ENCODE assay signal across 8 cellular contexts in the genomic region with DNA sequence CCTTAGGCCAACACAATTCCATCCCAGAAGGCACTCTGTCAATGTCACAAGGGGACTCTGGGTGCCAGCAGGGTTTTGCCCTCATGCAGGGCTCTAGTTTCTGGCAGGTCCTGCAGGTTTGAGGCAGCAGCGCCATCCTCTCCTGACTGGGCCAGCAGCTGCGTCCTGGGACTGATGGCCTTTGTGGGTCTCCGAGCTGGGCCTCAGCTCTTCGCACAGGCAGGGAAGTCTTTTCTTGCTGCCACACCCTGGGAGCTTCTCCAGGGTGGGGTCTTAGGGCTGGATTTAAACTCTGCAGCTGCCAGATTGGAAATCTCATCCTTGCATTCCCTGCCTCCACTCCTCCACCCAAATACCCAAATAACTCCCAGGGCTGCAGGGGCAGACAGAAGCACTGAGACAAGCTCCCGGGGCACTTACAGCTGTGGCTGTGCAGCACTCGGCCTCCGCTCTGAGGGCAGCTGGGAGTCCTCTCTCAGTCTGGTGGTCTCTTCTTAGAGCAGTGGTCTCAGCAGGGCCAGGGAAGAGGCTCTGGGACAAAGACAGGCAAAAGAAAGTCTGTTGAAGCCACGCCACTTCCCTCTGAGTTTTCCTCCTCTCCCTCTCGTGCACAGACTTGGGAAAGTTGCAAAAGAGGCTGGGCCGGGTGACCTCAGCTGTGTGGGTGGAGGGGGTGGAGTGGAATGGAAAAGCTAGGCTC. TPM values are rescaled to one million over a fixed set of nuclear protein-coding genes. Genes with fewer than 3 reads are reported as not detected.
DNase-seq lines count a peak whose midpoint lies in the region; ATAC-seq and TF ChIP-seq lines count a peak whose summit lies in the region.

A gene with protein sequence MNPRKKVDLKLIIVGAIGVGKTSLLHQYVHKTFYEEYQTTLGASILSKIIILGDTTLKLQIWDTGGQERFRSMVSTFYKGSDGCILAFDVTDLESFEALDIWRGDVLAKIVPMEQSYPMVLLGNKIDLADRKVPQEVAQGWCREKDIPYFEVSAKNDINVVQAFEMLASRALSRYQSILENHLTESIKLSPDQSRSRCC (minus strand): TSS at position 563 of the 700 bp plus-strand sequence. CDS start 9,260 bp downstream, outside the sequence.

- peak within 1 kb of the TSS; percentile 69 for H2BK120ac ChIP-seq in IMR-90 (ENCODE audit: low read depth, low read length)

- peak within 1 kb of the TSS; percentile 79 for H4K5ac ChIP-seq in IMR-90 (ENCODE audit: low read depth, low read length)

- H2BK5ac ChIP-seq in IMR-90 (ENCODE audit: low read depth, low read length, poor library complexity, severe bottlenecking), result peak within 1 kb of the TSS; percentile 93

- 40% methylated on average over 2 of the region's 10 CpGs; no CpG with 5 or more reads in 1 of the 2 experiments for WGBS in IMR-90 (ENCODE audit: extremely low coverage in 2 of 2, insufficient read length in 1 of 2), 2 experiments
- 21% methylated on average over 7 of the region's 10 CpGs for WGBS in suprapubic skin

- intact Hi-C loops in IMR-90 (cut with micrococcal nuclease), result no loop called here

- in situ Hi-C loops in IMR-90 (cut with MboI; ENCODE audit: low sequenced_read_pairs) (no loop called here), T47D (cut with HindIII; ENCODE audit: low pct_unique_long_range_greater_than_20kb, low sequenced_read_pairs) (no loop called here)

- peak within 1 kb of the TSS; percentile 99 for H2AK5ac ChIP-seq in IMR-90 (ENCODE audit: low read depth, low read length)

- H2BK20ac ChIP-seq in IMR-90 (ENCODE audit: low read depth, low read length), result peak within 1 kb of the TSS; percentile 54

- CTCF ChIA-PET in IMR-90 (lab: Yijun Ruan, JAX), result interaction anchor here (0.6 to 1.7 kb wide), 4 partner anchors 18 to 90 kb away, joined by 4 to 7 read pairs (median 4); no protein-coding TSS in a partner anchor

- TF ChIP-seq RAD21 in IMR-90 (IDR thresholded peaks at IDR 0.05; ENCODE audit: low read length), result no peak

- TF ChIP-seq POLR2A in IMR-90 (IDR thresholded peaks at IDR 0.05; ENCODE audit: low read depth, low read length) (no peak), suprapubic skin (IDR thresholded peaks at IDR 0.05) (no peak)

- H4K8ac ChIP-seq in IMR-90 (ENCODE audit: low read depth in 2 of 2, low read length in 2 of 2), result peak within 1 kb of the TSS; percentile 66 to 81; a peak in 3 of 4 replicates

- peak within 1 kb of the TSS; percentile 72 for H3K18ac ChIP-seq in IMR-90 (ENCODE audit: low read depth, low read length)

- POLR2A ChIA-PET in IMR-90 (lab: Charles Lee; ENCODE audit: unreplicated experiment), result no interaction called here

- H3K36me3 ChIP-seq in IMR-90 (ENCODE audit: control insufficient read depth, insufficient read depth, low read length), result no peaks in the 10 kb centered on the region
- H3K36me3 ChIP-seq in suprapubic skin, result no peaks in the 10 kb centered on the region

- ATAC-seq in IMR-90 (ENCODE audit: low read depth) (peak; percentile 77), HG02798 (IDR thresholded peaks at IDR 0.05; ENCODE audit: poor library complexity, unreplicated experiment) (no peak), HG03108 (IDR thresholded peaks at IDR 0.05; ENCODE audit: unreplicated experiment) (no peak)

- BruUV-seq in IMR-90 (replicated peaks; lab: Mats Ljungman, UMichigan), result no TSS peak

- H3K9me3 ChIP-seq in IMR-90 (ENCODE audit: control insufficient read depth, insufficient read depth, low read length) (no peaks in the 10 kb centered on the region), suprapubic skin (no peaks in the 10 kb centered on the region)

- DNase-seq in IMR-90, result peak; percentile 76
- DNase-seq in T47D (ENCODE audit: low read depth in 1 of 2, low spot score in 1 of 2), result peak; percentile 65 to 68
- DNase-seq in suprapubic skin (ENCODE audit: low spot score in 2 of 2), result peak; percentile 82 to 89
- no peak for DNase-seq in RPMI8226
- DNase-seq in activated CD4-positive, alpha-beta T cell treated with anti-CD3 and anti-CD28 coated beads, Interleukin-2, amount 50 U/mL, for 1 hour, result no peak

- dilution Hi-C loops in IMR-90 (cut with HindIII; ENCODE audit: low sequenced_read_pairs, unreplicated experiment), result no loop called here

- TF ChIP-seq CTCF in IMR-90 (conservative IDR thresholded peaks at IDR 0.05; ENCODE audit: low read depth, low read length) (no peak), suprapubic skin (IDR thresholded peaks at IDR 0.05) (no peak)

- H4K20me1 ChIP-seq in IMR-90 (ENCODE audit: insufficient read depth, low read length), result no peaks in the 10 kb centered on the region

- no peak for TF ChIP-seq EP300 in suprapubic skin (IDR thresholded peaks at IDR 0.05)

- H3K27ac ChIP-seq in IMR-90 (ENCODE audit: insufficient read depth, low read length) (peak within 1 kb of the TSS; percentile 87), layer of hippocampus (ENCODE audit: low read depth, low read length) (peak within 1 kb of the TSS; percentile 43), suprapubic skin (peak within 1 kb of the TSS; percentile 93)

- H3K4ac ChIP-seq in IMR-90 (ENCODE audit: low read depth, low read length), result peak within 1 kb of the TSS; percentile 73

- H3K4me2 ChIP-seq in IMR-90 (ENCODE audit: low read depth, low read length), result peak within 1 kb of the TSS; percentile 72

- no peak within 1 kb of the TSS; the same call in 1 of the 2 replicates for H3K56ac ChIP-seq in IMR-90 (ENCODE audit: extremely low read depth, insufficient read depth, low read length)

- peaks cover 26% of the 10 kb centered on the region for H3K4me1 ChIP-seq in IMR-90 (ENCODE audit: control insufficient read depth, insufficient read depth, low read length)
- H3K4me1 ChIP-seq in suprapubic skin, result peaks cover 78% of the 10 kb centered on the region

- peaks cover 0 to 13% of the 10 kb centered on the region in 2 experiments; a peak in 2 of 4 replicates for H3K79me1 ChIP-seq in IMR-90 (ENCODE audit: low read depth in 1 of 2, low read length in 2 of 2)

- peak within 1 kb of the TSS; percentile 83; the same call in 2 of the 3 replicates for H2BK15ac ChIP-seq in IMR-90 (ENCODE audit: low read depth, low read length)

- H3K23ac ChIP-seq in IMR-90 (ENCODE audit: low read depth, low read length), result peak within 1 kb of the TSS; percentile 70

- peak within 1 kb of the TSS; percentile 32 for H3K14ac ChIP-seq in IMR-90 (replicated peaks; ENCODE audit: low read depth, low read length)

- peak within 1 kb of the TSS; percentile 77 for H4K91ac ChIP-seq in IMR-90 (ENCODE audit: insufficient read depth, low read depth, low read length)

- H3K4me3 ChIP-seq in IMR-90 (ENCODE audit: insufficient read depth, low read depth, low read length), result peak within 1 kb of the TSS; percentile 22; the same call in 1 of the 2 replicates
- H3K4me3 ChIP-seq in suprapubic skin, result peak within 1 kb of the TSS; percentile 44

- peak within 1 kb of the TSS; percentile 69 for H3K9ac ChIP-seq in IMR-90 (ENCODE audit: low read depth, low read length)

- peak within 1 kb of the TSS; percentile 91 for H2AK9ac ChIP-seq in IMR-90 (replicated peaks; ENCODE audit: low read depth, low read length, poor library complexity)

- H2AFZ ChIP-seq in IMR-90 (replicated peaks; ENCODE audit: low read length, poor library complexity), result peak within 1 kb of the TSS; percentile 81

- no peaks in the 10 kb centered on the region for H3K27me3 ChIP-seq in IMR-90 (ENCODE audit: control insufficient read depth, insufficient read depth, low read length)
- H3K27me3 ChIP-seq in layer of hippocampus (ENCODE audit: control insufficient read depth, insufficient read depth, low read length), result no peaks in the 10 kb centered on the region
- no peaks in the 10 kb centered on the region for H3K27me3 ChIP-seq in suprapubic skin

- H3K9me1 ChIP-seq in IMR-90 (ENCODE audit: insufficient read depth, low read length), result peaks cover 22% of the 10 kb centered on the region

TF ChIP-seq in IMR-90, 13 proteins besides CTCF, POLR2A, EP300 and RAD21:
- TF ChIP-seq CEBPB (IDR thresholded peaks at IDR 0.05; ENCODE audit: low read depth, low read length) (peak; percentile 94), BHLHE40 (IDR thresholded peaks at IDR 0.05; ENCODE audit: low read depth, low read length) (peak; percentile 91), FOS (IDR thresholded peaks at IDR 0.05; ENCODE audit: low read depth, low read length) (peak; percentile 38; the same call in 1 of the 2 replicates), MAFK (IDR thresholded peaks at IDR 0.05; ENCODE audit: low read depth, low read length) (no peak), CHD1 (IDR thresholded peaks at IDR 0.05; ENCODE audit: low read depth, low read length) (no peak)
TF ChIP-seq in IMR-90: peak in this region for 3.

RNA-seq across cellular contexts. Expression of the gene that starts here (rescaled TPM):
- total RNA-seq in IMR-90 (2012; rRNA removed) (9.1 and 10.6 TPM in 2 replicates), suprapubic skin (10 to 100 TPM; 21.6 to 55.5 (median 26.8) TPM)
- 14.6 and 14.7 TPM in 2 replicates for polyA plus RNA-seq in IMR-90 (2012; rRNA removed)
- polyA plus RNA-seq in IMR-90 (2012; cell fraction: cytosol; rRNA removed), result 9.8 and 10.5 TPM in 2 replicates
- 12.4 and 13.2 TPM in 2 replicates for polyA plus RNA-seq in IMR-90 (2012; cell fraction: nucleus; rRNA removed; ENCODE audit: low replicate concordance)

Comparison
In these comparisons a context has a peak if more than half of its experiments do, and no peak if none do; other contexts are left out.
1. DNase-seq: peak in IMR-90 (single experiment), T47D (2 of 2) and suprapubic skin (2 of 2); none in RPMI8226 (single experiment) and activated CD4-positive, alpha-beta T cell treated with anti-CD3 and anti-CD28 coated beads, Interleukin-2, amount 50 U/mL, for 1 hour (single experiment).
2. H3K27ac ChIP-seq: peak in every context shown above with its lines; median percentile 93 in suprapubic skin; 87 in IMR-90; 43 in layer of hippocampus.